25 cellular contexts compared by ENCODE assay signal in the genomic region with DNA sequence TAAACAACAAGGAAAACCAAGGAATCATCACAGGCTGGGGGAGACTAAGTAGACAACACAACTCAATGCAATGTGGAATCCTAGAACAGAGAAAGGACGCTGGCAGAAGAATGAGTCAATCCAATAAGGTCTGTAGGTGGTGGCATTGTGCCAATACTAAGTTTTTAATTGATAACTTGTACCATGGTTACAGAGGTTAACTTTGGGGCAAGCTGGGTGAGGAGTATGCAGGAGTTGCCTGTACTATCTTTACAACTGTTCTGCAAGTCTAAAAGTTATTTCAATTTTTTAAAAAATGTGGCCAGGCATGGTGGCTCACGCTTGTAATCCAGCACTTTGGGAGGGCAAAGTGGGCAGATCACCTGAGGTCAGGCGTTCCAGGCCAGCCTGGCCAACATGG. TPM values are rescaled to one million over a fixed set of nuclear protein-coding genes. Genes with fewer than 3 reads are reported as not detected.
DNase-seq lines count a peak whose midpoint lies in the region; ATAC-seq and TF ChIP-seq lines count a peak whose summit lies in the region.
"Had no signal": no experiment of that assay in that cellular context is flagged by ENCODE, and none has a peak within 500 bp of the region (broad histone marks: within the 10 kb centered on the region; RNA-seq: fewer than 3 reads in every experiment).

No MANE protein-coding gene starts in this region.

- H3K9me3 Mint-ChIP-seq in CD8-positive, alpha-beta T cell, result no peaks in the 10 kb centered on the region
- peaks cover 9% of the 10 kb centered on the region for H3K9me3 Mint-ChIP-seq in stimulated activated memory B cell treated with anti-CD40 and anti-IgM and Interleukin-4, amounts not matched to agents 10 μg/mL and 1 μg/mL and 100 μg/mL, for 72 hours

- H3K4me1 Mint-ChIP-seq in CD8-positive, alpha-beta T cell (ENCODE audit: low read depth), result no peaks in the 10 kb centered on the region
- H3K4me1 Mint-ChIP-seq in stimulated activated memory B cell treated with anti-CD40 and anti-IgM and Interleukin-4, amounts not matched to agents 10 μg/mL and 1 μg/mL and 100 μg/mL, for 72 hours, result no peaks in the 10 kb centered on the region
- H3K4me1 Mint-ChIP-seq: CD14-positive monocyte, IgD-negative memory B cell had no signal

- H3K4me3 Mint-ChIP-seq in CD8-positive, alpha-beta T cell, result no peak overlapping the region
- H3K4me3 Mint-ChIP-seq in stimulated activated memory B cell treated with anti-CD40 and anti-IgM and Interleukin-4, amounts not matched to agents 10 μg/mL and 1 μg/mL and 100 μg/mL, for 72 hours, result no peak overlapping the region
- H3K4me3 Mint-ChIP-seq: CD14-positive monocyte, IgD-negative memory B cell had no signal

- no peak overlapping the region for H3K4me3 ChIP-seq in choroid plexus epithelial cell (ENCODE audit: low read depth, low read length)
- H3K4me3 ChIP-seq in CD8-positive, alpha-beta T cell (ENCODE audit: low read depth, low read length), result no peak overlapping the region

- POLR2A ChIA-PET in CD8-positive, alpha-beta T cell (lab: Charles Lee), result no interaction called here

- no peaks in the 10 kb centered on the region for H3K27me3 ChIP-seq in CD8-positive, alpha-beta T cell (ENCODE audit: insufficient read depth, low read length)
- H3K27me3 ChIP-seq: BE2C had no signal

- H3K4me1 ChIP-seq in CD8-positive, alpha-beta T cell (ENCODE audit: insufficient read depth, low read length), result no peaks in the 10 kb centered on the region

- no peaks in the 10 kb centered on the region for H3K9me3 ChIP-seq in CD8-positive, alpha-beta T cell (ENCODE audit: low read length)
- H3K9me3 ChIP-seq: BE2C had no signal

- H3K27me3 Mint-ChIP-seq in CD8-positive, alpha-beta T cell (ENCODE audit: low read depth), result peaks cover 28% of the 10 kb centered on the region
- H3K27me3 Mint-ChIP-seq in stimulated activated memory B cell treated with anti-CD40 and anti-IgM and Interleukin-4, amounts not matched to agents 10 μg/mL and 1 μg/mL and 100 μg/mL, for 72 hours, result peaks cover 24% of the 10 kb centered on the region

- no peak for ATAC-seq in CD8-positive, alpha-beta T cell
- ATAC-seq in GM19324 (IDR thresholded peaks at IDR 0.05; ENCODE audit: low FRiP score, unreplicated experiment), result no peak
- ATAC-seq in stimulated activated memory B cell treated with anti-CD40 and anti-IgM and Interleukin-4, amounts not matched to agents 10 μg/mL and 1 μg/mL and 100 μg/mL, for 72 hours, result no peak

- no peak for TF ChIP-seq CTCF in choroid plexus epithelial cell (conservative IDR thresholded peaks at IDR 0.05; ENCODE audit: low read depth, low read length)
- no peak for TF ChIP-seq CTCF in CD8-positive, alpha-beta T cell (IDR thresholded peaks at IDR 0.05)

- DNase-seq in NCI-H82 (lab: John Stamatoyannopoulos, UW) (peak; percentile 47), NCI-H82 treated with DMSO at 0.1 percent for 48 hours (lab: John Stamatoyannopoulos, UW; ENCODE audit: unreplicated experiment) (no peak), choroid plexus epithelial cell (ENCODE audit: low read depth) (peak; percentile 12), renal cortical epithelial cell (ENCODE audit: low read depth) (peak; percentile 5)
- no peak for DNase-seq in CD8-positive, alpha-beta T cell
- DNase-seq: ACHN, BE2C, Calu3, DND-41, GOT3, HCEC 1CT, MV-4-11, NCI-H1105, NCI-H1436 treated with DMSO at 0.1 percent for 48 hours, NCI-H187 treated with DMSO at 0.1 percent for 48 hours, NCI-H2107, NCI-H446, NCI-H524 treated with DMSO at 0.1 percent for 48 hours, NCI-H774, SHP77 treated with DMSO at 0.1 percent for 48 hours had no signal

- H3K27ac ChIP-seq in CD8-positive, alpha-beta T cell (ENCODE audit: low read depth, low read length), result no peak overlapping the region
- H3K27ac ChIP-seq: 22Rv1 had no signal

- H3K27ac Mint-ChIP-seq in CD8-positive, alpha-beta T cell, result no peak overlapping the region
- no peak overlapping the region for H3K27ac Mint-ChIP-seq in stimulated activated memory B cell treated with anti-CD40 and anti-IgM and Interleukin-4, amounts not matched to agents 10 μg/mL and 1 μg/mL and 100 μg/mL, for 72 hours
- H3K27ac Mint-ChIP-seq: CD14-positive monocyte, IgD-negative memory B cell had no signal

- H3K36me3 Mint-ChIP-seq in CD8-positive, alpha-beta T cell, result no peaks in the 10 kb centered on the region
- no peaks in the 10 kb centered on the region for H3K36me3 Mint-ChIP-seq in stimulated activated memory B cell treated with anti-CD40 and anti-IgM and Interleukin-4, amounts not matched to agents 10 μg/mL and 1 μg/mL and 100 μg/mL, for 72 hours
- H3K36me3 Mint-ChIP-seq: CD14-positive monocyte, IgD-negative memory B cell had no signal

- CTCF ChIA-PET in CD8-positive, alpha-beta T cell (lab: Charles Lee), result no interaction called here

- intact Hi-C loops in CD8-positive, alpha-beta T cell (cut with DNase I, micrococcal nuclease), result no loop called here

- no peaks in the 10 kb centered on the region for H3K36me3 ChIP-seq in CD8-positive, alpha-beta T cell (ENCODE audit: insufficient read depth, low read length)
- H3K36me3 ChIP-seq: BE2C had no signal

RNA-seq across cellular contexts. Expression of a gene that starts 46.1 kb away (rescaled TPM):
- total RNA-seq in renal cortical epithelial cell, result 4.5 and 5.5 TPM in 2 replicates
- 100 to 1,000 TPM; 192 to 199 TPM for total RNA-seq in CD8-positive, alpha-beta T cell

Comparison
In these comparisons a context has a peak if more than half of its experiments do, and no peak if none do; other contexts are left out.
1. DNase-seq: peak in NCI-H82 (single experiment), choroid plexus epithelial cell (single experiment) and renal cortical epithelial cell (single experiment); none in NCI-H82 treated with DMSO at 0.1 percent for 48 hours (single experiment) and CD8-positive, alpha-beta T cell (0 of 7).
2. RNA of a gene that starts 46.1 kb away (total RNA-seq): 192 to 199 TPM in CD8-positive, alpha-beta T cell; 4.5 to 5.5 TPM in renal cortical epithelial cell; every median in the first group is over 10 times any median in the second.